In the genomic region with DNA sequence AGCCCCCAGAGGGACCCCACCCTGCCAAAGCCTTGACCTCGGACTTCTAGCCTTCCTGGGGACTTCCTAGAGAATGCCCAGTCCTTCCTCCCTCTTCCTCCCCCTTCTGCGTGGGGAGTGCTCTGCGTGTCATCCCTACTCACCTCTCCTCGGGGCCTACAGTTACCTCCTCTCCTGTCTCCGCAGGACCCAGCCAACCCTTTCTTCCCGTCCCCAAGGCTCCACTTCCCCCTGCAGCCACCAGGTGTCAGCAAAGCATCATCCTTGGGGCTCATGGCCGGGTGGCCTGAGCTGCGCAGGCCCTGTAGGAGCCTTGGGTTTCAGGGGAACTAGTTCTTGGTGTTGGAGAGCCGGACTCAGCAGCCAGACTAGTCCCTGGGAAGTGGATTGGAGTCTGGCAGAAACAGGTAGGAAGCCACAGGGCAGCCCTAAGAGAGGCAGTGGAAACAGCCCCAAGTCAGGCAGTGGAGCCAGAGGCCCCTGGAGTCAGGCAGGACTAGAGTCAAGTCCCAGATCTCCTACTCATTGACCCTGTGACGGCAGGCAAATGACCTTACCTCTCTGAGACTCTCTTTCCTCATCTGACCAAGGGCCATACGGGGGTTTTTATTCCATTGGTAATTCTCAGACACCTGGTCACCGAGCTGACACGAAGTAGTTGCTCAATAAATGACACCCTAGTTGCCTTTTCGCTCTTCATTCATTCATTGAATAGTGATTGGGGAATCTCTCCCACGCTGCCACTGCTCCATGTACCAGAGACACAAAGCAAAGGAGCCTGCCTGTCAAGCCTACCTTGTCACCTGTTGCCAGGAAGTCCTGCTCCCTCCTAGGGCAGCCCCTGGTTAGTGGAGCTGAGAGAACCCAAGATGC, we compare ENCODE assay signal across 8 cellular contexts.
DNase-seq lines count a peak whose midpoint lies in the region; TF ChIP-seq lines count a peak whose summit lies in the region.
"Not testable (repeated sequence)": the region's sequence is repeated elsewhere in the genome, so short reads cannot be mapped to it uniquely, and the experiment has no call there.

No MANE protein-coding gene starts in this region.

- not testable (repeated sequence) for H3K27me3 Mint-ChIP-seq in nephron (ENCODE audit: low read depth)

- TF ChIP-seq CTCF in fibroblast of villous mesenchyme (IDR thresholded peaks at IDR 0.05; ENCODE audit: insufficient read depth, low read depth, low read length) (peak; percentile 98), nephron (IDR thresholded peaks at IDR 0.05; ENCODE audit: unreplicated experiment in 3 of 3) (peak; percentile 96 to 98 (median 98))

- H3K4me3 Mint-ChIP-seq in nephron, result not testable (repeated sequence)

- not testable (repeated sequence) for H3K4me1 Mint-ChIP-seq in nephron

- peak overlapping the region in 1 of 3 experiments; percentile 2 for H3K27ac Mint-ChIP-seq in nephron

- peaks cover 61% of the 10 kb centered on the region for H3K36me3 Mint-ChIP-seq in nephron (ENCODE audit: low read depth)

- not testable (repeated sequence) for H3K9me3 Mint-ChIP-seq in nephron

- not testable (repeated sequence) for H3K4me3 ChIP-seq in fibroblast of villous mesenchyme (ENCODE audit: low read depth, low read length)

- DNase-seq in DMS 273 treated with DMSO at 0.1 percent for 48 hours (lab: John Stamatoyannopoulos, UW) (peak; percentile 18), HCEC 1CT (peak; percentile 48), NCI-H1694 (lab: John Stamatoyannopoulos, UW) (peak; percentile 65), SW480 (ENCODE audit: low spot score) (peak; percentile 42), fibroblast of villous mesenchyme (ENCODE audit: low read depth) (peak; percentile 68)
- DNase-seq in activated naive CD4-positive, alpha-beta T cell (lab: John Stamatoyannopoulos, UW), result peak; percentile 28 to 62 (median 55)
- DNase-seq in stimulated activated CD8-positive, alpha-beta memory T cell treated with anti-CD3 and anti-CD28 coated beads, Interleukin-7, amount 100 ng/mL, for 1 hour (ENCODE audit: low read depth in 2 of 2), result peak; percentile 48 to 54

Comparison
In these comparisons a context has a peak if more than half of its experiments do, and no peak if none do; other contexts are left out.
1. DNase-seq: peak in every context shown above with its lines; median percentile 68 in fibroblast of villous mesenchyme; 65 in NCI-H1694; 55 in activated naive CD4-positive, alpha-beta T cell; 51 in stimulated activated CD8-positive, alpha-beta memory T cell treated with anti-CD3 and anti-CD28 coated beads, Interleukin-7, amount 100 ng/mL, for 1 hour; 48 in HCEC 1CT; 42 in SW480; 18 in DMS 273 treated with DMSO at 0.1 percent for 48 hours.